1 cellular context compared by ENCODE assay signal in the genomic region with DNA sequence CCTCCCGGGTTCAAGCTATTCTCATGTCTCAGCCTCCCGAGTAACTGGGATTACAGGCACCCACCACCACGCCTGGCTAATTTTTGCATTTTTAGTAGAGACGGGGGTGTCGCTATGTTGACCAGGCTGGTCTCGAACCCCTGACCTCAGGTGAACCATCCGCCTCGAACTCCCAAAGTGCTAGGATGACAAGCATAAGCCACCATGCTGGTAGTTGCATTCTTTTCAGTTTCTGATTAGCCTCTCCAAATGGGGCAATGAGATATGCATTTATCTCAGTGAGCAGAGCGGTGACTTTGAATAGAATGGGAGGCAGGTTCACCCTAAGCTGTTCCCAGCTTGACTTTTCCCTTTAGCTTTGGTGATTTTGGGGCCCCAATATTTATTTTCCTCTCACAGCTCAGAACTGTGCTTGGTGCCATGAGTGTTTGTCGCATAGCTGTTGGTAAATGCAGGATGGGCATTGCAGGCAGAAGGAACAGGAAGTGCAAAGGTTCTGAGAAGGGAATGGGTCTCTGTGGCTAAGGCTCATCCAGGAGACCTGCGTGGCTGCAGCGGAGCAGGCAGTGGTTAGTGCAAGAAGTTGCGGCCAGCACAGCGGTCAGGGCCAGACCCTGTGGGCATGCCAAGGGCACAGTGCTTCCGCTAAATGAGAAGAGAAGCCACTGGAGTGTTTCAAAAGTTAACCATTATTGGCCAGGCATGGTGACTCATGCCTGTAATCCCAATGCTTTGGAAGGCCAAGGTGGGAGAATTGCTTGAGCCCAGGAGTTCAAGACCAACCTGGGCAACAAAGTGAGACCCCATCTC.
A peak's percentile ranks its signal among the peaks of the same experiment; 100 is the strongest.
TF ChIP-seq lines count a peak whose summit lies in the region.

No MANE protein-coding gene starts in this region.

TF ChIP-seq in K562, 482 proteins besides CTCF, POLR2A, EP300 and RAD21 (continues in another document):
- TF ChIP-seq EGR1 (conservative IDR thresholded peaks at IDR 0.05) (no peak), C11orf30 (IDR thresholded peaks at IDR 0.05; ENCODE audit: low read depth) (0 out of 2 replicates have a peak, but pooled peaks have one; percentile 22), PTTG1 (tag; IDR thresholded peaks at IDR 0.05; ENCODE audit: low read depth) (no peak), POLR2AphosphoS5 (IDR thresholded peaks at IDR 0.05; ENCODE audit: control insufficient read depth, insufficient read depth, low read depth, low read length) (peak; percentile 44; the same call in 1 of the 2 replicates), ARID1B (IDR thresholded peaks at IDR 0.05) (peak; percentile 92), ADNP (tag; IDR thresholded peaks at IDR 0.05) (peak; percentile 82; the same call in 1 of the 2 replicates), NFE2L1 (tag; IDR thresholded peaks at IDR 0.05; ENCODE audit: borderline replicate concordance, low read depth) (no peak), POLR3A (IDR thresholded peaks at IDR 0.05; ENCODE audit: borderline replicate concordance, extremely low read depth, insufficient read depth, insufficient read length) (peak; percentile 66), YY1 (IDR thresholded peaks at IDR 0.05; ENCODE audit: borderline replicate concordance in 1 of 3, control insufficient read depth in 1 of 3, extremely low read depth in 1 of 3, insufficient read depth in 3 of 3, insufficient read length in 1 of 3, insufficient replicate concordance in 2 of 3, low read depth in 1 of 3, low read length in 2 of 3) (peak in 1 of 3 experiments; percentile 33), SMARCA4 (IDR thresholded peaks at IDR 0.05) (peak; percentile 79), NR3C1 (CRISPR knock-in tag; IDR thresholded peaks at IDR 0.05) (no peak), ARNT (IDR thresholded peaks at IDR 0.05) (peak in 1 of 2 experiments; percentile 46; a peak in 1 of 4 replicates), KDM1A (IDR thresholded peaks at IDR 0.05) (peak in 1 of 2 experiments; percentile 65; a peak in 2 of 4 replicates), RCOR1 (IDR thresholded peaks at IDR 0.05; ENCODE audit: borderline replicate concordance in 1 of 2, low read depth in 2 of 2, low read length in 2 of 2) (peak in 1 of 2 experiments; percentile 60; a peak in 1 of 4 replicates), NR2C1 (IDR thresholded peaks at IDR 0.05) (0 out of 2 replicates have a peak, but pooled peaks have one; percentile 12), NR2C1 (tag; IDR thresholded peaks at IDR 0.05) (no peak), SOX6 (IDR thresholded peaks at IDR 0.05) (peak; percentile 60), SPI1 (IDR thresholded peaks at IDR 0.05; ENCODE audit: borderline replicate concordance, low read depth, low read length) (peak; percentile 55; the same call in 1 of the 2 replicates), DPF2 (IDR thresholded peaks at IDR 0.05) (peak; percentile 84), LEF1 (IDR thresholded peaks at IDR 0.05) (peak; percentile 40; the same call in 1 of the 2 replicates), POLR2B (IDR thresholded peaks at IDR 0.05; ENCODE audit: low read depth, partially characterized antibody) (no peak), KLF1 (tag; IDR thresholded peaks at IDR 0.05) (no peak), SP1 (CRISPR knock-in tag; IDR thresholded peaks at IDR 0.05) (no peak), TBP (optimal IDR thresholded peaks at IDR 0.05; ENCODE audit: low read depth, low read length) (peak; percentile 86), MCM3 (IDR thresholded peaks at IDR 0.05) (no peak), NCOR1 (IDR thresholded peaks at IDR 0.05) (peak; percentile 85), COPS2 (conservative IDR thresholded peaks at IDR 0.05) (no peak), EP400 (IDR thresholded peaks at IDR 0.05) (0 out of 2 replicates have a peak, but pooled peaks have one; percentile 4), CTBP1 (IDR thresholded peaks at IDR 0.05; ENCODE audit: borderline replicate concordance) (peak; percentile 17; the same call in 1 of the 2 replicates)
- TF ChIP-seq, protein P1, sequence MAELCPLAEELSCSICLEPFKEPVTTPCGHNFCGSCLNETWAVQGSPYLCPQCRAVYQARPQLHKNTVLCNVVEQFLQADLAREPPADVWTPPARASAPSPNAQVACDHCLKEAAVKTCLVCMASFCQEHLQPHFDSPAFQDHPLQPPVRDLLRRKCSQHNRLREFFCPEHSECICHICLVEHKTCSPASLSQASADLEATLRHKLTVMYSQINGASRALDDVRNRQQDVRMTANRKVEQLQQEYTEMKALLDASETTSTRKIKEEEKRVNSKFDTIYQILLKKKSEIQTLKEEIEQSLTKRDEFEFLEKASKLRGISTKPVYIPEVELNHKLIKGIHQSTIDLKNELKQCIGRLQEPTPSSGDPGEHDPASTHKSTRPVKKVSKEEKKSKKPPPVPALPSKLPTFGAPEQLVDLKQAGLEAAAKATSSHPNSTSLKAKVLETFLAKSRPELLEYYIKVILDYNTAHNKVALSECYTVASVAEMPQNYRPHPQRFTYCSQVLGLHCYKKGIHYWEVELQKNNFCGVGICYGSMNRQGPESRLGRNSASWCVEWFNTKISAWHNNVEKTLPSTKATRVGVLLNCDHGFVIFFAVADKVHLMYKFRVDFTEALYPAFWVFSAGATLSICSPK (IDR thresholded peaks at IDR 0.05; ENCODE audit: borderline replicate concordance): no peak
- TF ChIP-seq, protein P2, sequence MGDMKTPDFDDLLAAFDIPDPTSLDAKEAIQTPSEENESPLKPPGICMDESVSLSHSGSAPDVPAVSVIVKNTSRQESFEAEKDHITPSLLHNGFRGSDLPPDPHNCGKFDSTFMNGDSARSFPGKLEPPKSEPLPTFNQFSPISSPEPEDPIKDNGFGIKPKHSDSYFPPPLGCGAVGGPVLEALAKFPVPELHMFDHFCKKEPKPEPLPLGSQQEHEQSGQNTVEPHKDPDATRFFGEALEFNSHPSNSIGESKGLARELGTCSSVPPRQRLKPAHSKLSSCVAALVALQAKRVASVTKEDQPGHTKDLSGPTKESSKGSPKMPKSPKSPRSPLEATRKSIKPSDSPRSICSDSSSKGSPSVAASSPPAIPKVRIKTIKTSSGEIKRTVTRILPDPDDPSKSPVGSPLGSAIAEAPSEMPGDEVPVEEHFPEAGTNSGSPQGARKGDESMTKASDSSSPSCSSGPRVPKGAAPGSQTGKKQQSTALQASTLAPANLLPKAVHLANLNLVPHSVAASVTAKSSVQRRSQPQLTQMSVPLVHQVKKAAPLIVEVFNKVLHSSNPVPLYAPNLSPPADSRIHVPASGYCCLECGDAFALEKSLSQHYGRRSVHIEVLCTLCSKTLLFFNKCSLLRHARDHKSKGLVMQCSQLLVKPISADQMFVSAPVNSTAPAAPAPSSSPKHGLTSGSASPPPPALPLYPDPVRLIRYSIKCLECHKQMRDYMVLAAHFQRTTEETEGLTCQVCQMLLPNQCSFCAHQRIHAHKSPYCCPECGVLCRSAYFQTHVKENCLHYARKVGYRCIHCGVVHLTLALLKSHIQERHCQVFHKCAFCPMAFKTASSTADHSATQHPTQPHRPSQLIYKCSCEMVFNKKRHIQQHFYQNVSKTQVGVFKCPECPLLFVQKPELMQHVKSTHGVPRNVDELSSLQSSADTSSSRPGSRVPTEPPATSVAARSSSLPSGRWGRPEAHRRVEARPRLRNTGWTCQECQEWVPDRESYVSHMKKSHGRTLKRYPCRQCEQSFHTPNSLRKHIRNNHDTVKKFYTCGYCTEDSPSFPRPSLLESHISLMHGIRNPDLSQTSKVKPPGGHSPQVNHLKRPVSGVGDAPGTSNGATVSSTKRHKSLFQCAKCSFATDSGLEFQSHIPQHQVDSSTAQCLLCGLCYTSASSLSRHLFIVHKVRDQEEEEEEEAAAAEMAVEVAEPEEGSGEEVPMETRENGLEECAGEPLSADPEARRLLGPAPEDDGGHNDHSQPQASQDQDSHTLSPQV (IDR thresholded peaks at IDR 0.05): no peak
- TF ChIP-seq, protein P3, sequence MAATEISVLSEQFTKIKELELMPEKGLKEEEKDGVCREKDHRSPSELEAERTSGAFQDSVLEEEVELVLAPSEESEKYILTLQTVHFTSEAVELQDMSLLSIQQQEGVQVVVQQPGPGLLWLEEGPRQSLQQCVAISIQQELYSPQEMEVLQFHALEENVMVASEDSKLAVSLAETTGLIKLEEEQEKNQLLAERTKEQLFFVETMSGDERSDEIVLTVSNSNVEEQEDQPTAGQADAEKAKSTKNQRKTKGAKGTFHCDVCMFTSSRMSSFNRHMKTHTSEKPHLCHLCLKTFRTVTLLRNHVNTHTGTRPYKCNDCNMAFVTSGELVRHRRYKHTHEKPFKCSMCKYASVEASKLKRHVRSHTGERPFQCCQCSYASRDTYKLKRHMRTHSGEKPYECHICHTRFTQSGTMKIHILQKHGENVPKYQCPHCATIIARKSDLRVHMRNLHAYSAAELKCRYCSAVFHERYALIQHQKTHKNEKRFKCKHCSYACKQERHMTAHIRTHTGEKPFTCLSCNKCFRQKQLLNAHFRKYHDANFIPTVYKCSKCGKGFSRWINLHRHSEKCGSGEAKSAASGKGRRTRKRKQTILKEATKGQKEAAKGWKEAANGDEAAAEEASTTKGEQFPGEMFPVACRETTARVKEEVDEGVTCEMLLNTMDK (IDR thresholded peaks at IDR 0.05; ENCODE audit: borderline replicate concordance, insufficient read depth, low read depth, low read length, poor library complexity, severe bottlenecking): no peak
- TF ChIP-seq, protein P4, sequence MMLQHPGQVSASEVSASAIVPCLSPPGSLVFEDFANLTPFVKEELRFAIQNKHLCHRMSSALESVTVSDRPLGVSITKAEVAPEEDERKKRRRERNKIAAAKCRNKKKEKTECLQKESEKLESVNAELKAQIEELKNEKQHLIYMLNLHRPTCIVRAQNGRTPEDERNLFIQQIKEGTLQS (IDR thresholded peaks at IDR 0.05): 0 out of 2 replicates have a peak, but pooled peaks have one; percentile 19
- TF ChIP-seq, protein P4 (CRISPR knock-in tag; conservative IDR thresholded peaks at IDR 0.05): no peak
- TF ChIP-seq, protein P5, sequence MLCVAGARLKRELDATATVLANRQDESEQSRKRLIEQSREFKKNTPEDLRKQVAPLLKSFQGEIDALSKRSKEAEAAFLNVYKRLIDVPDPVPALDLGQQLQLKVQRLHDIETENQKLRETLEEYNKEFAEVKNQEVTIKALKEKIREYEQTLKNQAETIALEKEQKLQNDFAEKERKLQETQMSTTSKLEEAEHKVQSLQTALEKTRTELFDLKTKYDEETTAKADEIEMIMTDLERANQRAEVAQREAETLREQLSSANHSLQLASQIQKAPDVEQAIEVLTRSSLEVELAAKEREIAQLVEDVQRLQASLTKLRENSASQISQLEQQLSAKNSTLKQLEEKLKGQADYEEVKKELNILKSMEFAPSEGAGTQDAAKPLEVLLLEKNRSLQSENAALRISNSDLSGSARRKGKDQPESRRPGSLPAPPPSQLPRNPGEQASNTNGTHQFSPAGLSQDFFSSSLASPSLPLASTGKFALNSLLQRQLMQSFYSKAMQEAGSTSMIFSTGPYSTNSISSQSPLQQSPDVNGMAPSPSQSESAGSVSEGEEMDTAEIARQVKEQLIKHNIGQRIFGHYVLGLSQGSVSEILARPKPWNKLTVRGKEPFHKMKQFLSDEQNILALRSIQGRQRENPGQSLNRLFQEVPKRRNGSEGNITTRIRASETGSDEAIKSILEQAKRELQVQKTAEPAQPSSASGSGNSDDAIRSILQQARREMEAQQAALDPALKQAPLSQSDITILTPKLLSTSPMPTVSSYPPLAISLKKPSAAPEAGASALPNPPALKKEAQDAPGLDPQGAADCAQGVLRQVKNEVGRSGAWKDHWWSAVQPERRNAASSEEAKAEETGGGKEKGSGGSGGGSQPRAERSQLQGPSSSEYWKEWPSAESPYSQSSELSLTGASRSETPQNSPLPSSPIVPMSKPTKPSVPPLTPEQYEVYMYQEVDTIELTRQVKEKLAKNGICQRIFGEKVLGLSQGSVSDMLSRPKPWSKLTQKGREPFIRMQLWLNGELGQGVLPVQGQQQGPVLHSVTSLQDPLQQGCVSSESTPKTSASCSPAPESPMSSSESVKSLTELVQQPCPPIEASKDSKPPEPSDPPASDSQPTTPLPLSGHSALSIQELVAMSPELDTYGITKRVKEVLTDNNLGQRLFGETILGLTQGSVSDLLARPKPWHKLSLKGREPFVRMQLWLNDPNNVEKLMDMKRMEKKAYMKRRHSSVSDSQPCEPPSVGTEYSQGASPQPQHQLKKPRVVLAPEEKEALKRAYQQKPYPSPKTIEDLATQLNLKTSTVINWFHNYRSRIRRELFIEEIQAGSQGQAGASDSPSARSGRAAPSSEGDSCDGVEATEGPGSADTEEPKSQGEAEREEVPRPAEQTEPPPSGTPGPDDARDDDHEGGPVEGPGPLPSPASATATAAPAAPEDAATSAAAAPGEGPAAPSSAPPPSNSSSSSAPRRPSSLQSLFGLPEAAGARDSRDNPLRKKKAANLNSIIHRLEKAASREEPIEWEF (CRISPR knock-in tag; IDR thresholded peaks at IDR 0.05): no peak
- TF ChIP-seq, protein P6, sequence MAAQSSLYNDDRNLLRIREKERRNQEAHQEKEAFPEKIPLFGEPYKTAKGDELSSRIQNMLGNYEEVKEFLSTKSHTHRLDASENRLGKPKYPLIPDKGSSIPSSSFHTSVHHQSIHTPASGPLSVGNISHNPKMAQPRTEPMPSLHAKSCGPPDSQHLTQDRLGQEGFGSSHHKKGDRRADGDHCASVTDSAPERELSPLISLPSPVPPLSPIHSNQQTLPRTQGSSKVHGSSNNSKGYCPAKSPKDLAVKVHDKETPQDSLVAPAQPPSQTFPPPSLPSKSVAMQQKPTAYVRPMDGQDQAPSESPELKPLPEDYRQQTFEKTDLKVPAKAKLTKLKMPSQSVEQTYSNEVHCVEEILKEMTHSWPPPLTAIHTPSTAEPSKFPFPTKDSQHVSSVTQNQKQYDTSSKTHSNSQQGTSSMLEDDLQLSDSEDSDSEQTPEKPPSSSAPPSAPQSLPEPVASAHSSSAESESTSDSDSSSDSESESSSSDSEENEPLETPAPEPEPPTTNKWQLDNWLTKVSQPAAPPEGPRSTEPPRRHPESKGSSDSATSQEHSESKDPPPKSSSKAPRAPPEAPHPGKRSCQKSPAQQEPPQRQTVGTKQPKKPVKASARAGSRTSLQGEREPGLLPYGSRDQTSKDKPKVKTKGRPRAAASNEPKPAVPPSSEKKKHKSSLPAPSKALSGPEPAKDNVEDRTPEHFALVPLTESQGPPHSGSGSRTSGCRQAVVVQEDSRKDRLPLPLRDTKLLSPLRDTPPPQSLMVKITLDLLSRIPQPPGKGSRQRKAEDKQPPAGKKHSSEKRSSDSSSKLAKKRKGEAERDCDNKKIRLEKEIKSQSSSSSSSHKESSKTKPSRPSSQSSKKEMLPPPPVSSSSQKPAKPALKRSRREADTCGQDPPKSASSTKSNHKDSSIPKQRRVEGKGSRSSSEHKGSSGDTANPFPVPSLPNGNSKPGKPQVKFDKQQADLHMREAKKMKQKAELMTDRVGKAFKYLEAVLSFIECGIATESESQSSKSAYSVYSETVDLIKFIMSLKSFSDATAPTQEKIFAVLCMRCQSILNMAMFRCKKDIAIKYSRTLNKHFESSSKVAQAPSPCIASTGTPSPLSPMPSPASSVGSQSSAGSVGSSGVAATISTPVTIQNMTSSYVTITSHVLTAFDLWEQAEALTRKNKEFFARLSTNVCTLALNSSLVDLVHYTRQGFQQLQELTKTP (IDR thresholded peaks at IDR 0.05; ENCODE audit: low read depth in 1 of 2, partially characterized antibody in 2 of 2): no peak
